In genomic region chr5:171616002-171616780, GRCh38 we compare ENCODE assay signal across 20 cellular contexts.
"Had no signal": no experiment of that assay in that cellular context is flagged by ENCODE, and none has a peak within 500 bp of the region (broad histone marks: within the 10 kb centered on the region; RNA-seq: fewer than 3 reads in every experiment).

No MANE protein-coding gene starts in this region.

- H3K4me3 Mint-ChIP-seq: activated CD4-positive, alpha-beta T cell treated with anti-CD3 and anti-CD28 coated beads, Interleukin-2, amount 10 ng/mL, durations not matched to agents 24 days and 14 days; activated CD8-positive, alpha-beta T cell treated with anti-CD3 and anti-CD28 coated beads, Interleukin-2, amount 10 ng/mL, durations not matched to agents 7 days and 5 days; stimulated activated naive CD8-positive, alpha-beta T cell treated with anti-CD3 and anti-CD28 coated beads, Interleukin-15, Interleukin-2, amounts not matched to agents 100 ng/mL and 50 ng/mL, for 24 hours; T-helper 2 cell treated with Interferon-gamma antibody and Interleukin-4, amounts not matched to agents 5 μg/mL and 100 μg/mL, for 36 hours had no signal

- DNase-seq: activated CD4-positive, alpha-beta T cell treated with anti-CD3 and anti-CD28 coated beads, Interleukin-2, amount 10 ng/mL, durations not matched to agents 24 days and 14 days; activated CD4-positive, CD25-positive, alpha-beta regulatory T cell; activated CD8-positive, alpha-beta memory T cell treated with anti-CD3 and anti-CD28 coated beads, Interleukin-2, amount 50 U/mL, for 4 hours; activated CD8-positive, alpha-beta T cell treated with anti-CD3 and anti-CD28 coated beads, Interleukin-2, amount 10 ng/mL, durations not matched to agents 7 days and 5 days; activated effector memory CD4-positive, alpha-beta T cell treated with Interleukin-2 at 50 U/mL for 16 hours; activated T-cell treated with anti-CD3 and anti-CD28 coated beads, Interleukin-2, amount 50 U/mL, for 48 hours; adrenal gland; dermis blood vessel endothelial cell; stimulated activated CD4-positive, alpha-beta T cell treated with anti-CD3 and anti-CD28 coated beads, Interleukin-15, amount 100 ng/mL, for 24 hours; stimulated activated CD4-positive, alpha-beta T cell treated with anti-CD3 and anti-CD28 coated beads, Interleukin-2, amount 100 ng/mL, for 48 hours; uterus had no signal

- H3K79me2 ChIP-seq: hepatocyte had no signal

- H2AFZ ChIP-seq: hepatocyte had no signal

- H3K4me2 ChIP-seq: hepatocyte had no signal

- ATAC-seq: activated CD8-positive, alpha-beta T cell treated with anti-CD3 and anti-CD28 coated beads, Interleukin-2, amount 10 ng/mL, durations not matched to agents 7 days and 5 days; activated naive CD4-positive, alpha-beta T cell treated with anti-CD3 and anti-CD28 coated beads, Interleukin-2, amount 50 U/mL, for 72 hours had no signal

- H3K4me1 ChIP-seq: adrenal gland, prostate gland, right atrium auricular region, uterus had no signal

- H3K36me3 Mint-ChIP-seq: activated naive CD4-positive, alpha-beta T cell treated with anti-CD3 and anti-CD28 coated beads, Interleukin-2, amount 50 U/mL, for 72 hours had no signal

- H3K27ac ChIP-seq: adrenal gland, epithelial cell of prostate, hepatocyte, left lung, prostate gland, right atrium auricular region, tibial nerve, uterus had no signal

- H3K4me1 Mint-ChIP-seq: activated CD4-positive, alpha-beta T cell treated with anti-CD3 and anti-CD28 coated beads, Interleukin-2, amount 10 ng/mL, durations not matched to agents 24 days and 14 days had no signal

- H3K36me3 ChIP-seq: adrenal gland, left lung, prostate gland, right atrium auricular region, tibial nerve, uterus had no signal

- H3K27me3 ChIP-seq: adrenal gland, hepatocyte, right atrium auricular region, tibial nerve, uterus had no signal

- H3K9me3 Mint-ChIP-seq: activated CD4-positive, alpha-beta T cell treated with anti-CD3 and anti-CD28 coated beads, Interleukin-2, amount 10 ng/mL, durations not matched to agents 24 days and 14 days; activated naive CD4-positive, alpha-beta T cell treated with anti-CD3 and anti-CD28 coated beads, Interleukin-2, amount 50 U/mL, for 72 hours; stimulated activated naive CD8-positive, alpha-beta T cell treated with anti-CD3 and anti-CD28 coated beads, Interleukin-15, Interleukin-2, amounts not matched to agents 100 ng/mL and 50 ng/mL, for 24 hours; T-helper 2 cell treated with Interferon-gamma antibody and Interleukin-4, amounts not matched to agents 5 μg/mL and 100 μg/mL, for 36 hours had no signal

- H3K4me3 ChIP-seq: adrenal gland, hepatocyte, left lung, prostate gland, right atrium auricular region, tibial nerve, uterus had no signal

- H3K27ac Mint-ChIP-seq: activated CD4-positive, alpha-beta T cell treated with anti-CD3 and anti-CD28 coated beads, Interleukin-2, amount 10 ng/mL, durations not matched to agents 24 days and 14 days; activated CD8-positive, alpha-beta T cell treated with anti-CD3 and anti-CD28 coated beads, Interleukin-2, amount 10 ng/mL, durations not matched to agents 7 days and 5 days; activated naive CD4-positive, alpha-beta T cell treated with anti-CD3 and anti-CD28 coated beads, Interleukin-2, amount 50 U/mL, for 72 hours; stimulated activated naive CD8-positive, alpha-beta T cell treated with anti-CD3 and anti-CD28 coated beads, Interleukin-15, Interleukin-2, amounts not matched to agents 100 ng/mL and 50 ng/mL, for 24 hours; T-helper 2 cell treated with Interferon-gamma antibody and Interleukin-4, amounts not matched to agents 5 μg/mL and 100 μg/mL, for 36 hours had no signal

- H3K27me3 Mint-ChIP-seq: activated CD4-positive, alpha-beta T cell treated with anti-CD3 and anti-CD28 coated beads, Interleukin-2, amount 10 ng/mL, durations not matched to agents 24 days and 14 days had no signal

- H3K9me3 ChIP-seq: adrenal gland, left lung, prostate gland, right atrium auricular region, tibial nerve, uterus had no signal
